In the genomic region with DNA sequence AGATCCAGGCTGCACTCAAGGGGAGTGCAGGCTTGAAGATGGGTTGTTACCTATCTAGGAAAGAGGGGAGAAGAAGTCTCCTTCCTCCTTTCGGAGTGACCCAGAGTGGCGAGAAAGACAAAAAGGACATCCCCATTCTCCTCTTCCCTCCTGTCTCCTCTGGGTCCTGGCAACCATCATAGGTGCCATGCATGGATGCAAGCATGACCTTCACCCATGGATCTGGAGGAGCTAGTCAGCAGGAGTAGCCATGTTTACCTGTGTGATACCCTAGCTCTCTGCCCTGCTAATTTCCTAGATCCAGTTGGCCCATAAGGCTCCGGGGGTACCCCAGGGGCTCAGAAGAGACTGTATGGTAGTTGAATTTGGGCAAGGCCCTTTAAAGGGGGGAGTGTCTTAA, we compare ENCODE assay signal across 13 cellular contexts. TPM values are rescaled to one million over a fixed set of nuclear protein-coding genes. Genes with fewer than 3 reads are reported as not detected.
DNase-seq lines count a peak whose midpoint lies in the region; ATAC-seq, FAIRE-seq and TF ChIP-seq lines count a peak whose summit lies in the region.
"Had no signal": no experiment of that assay in that cellular context is flagged by ENCODE, and none has a peak within 500 bp of the region (broad histone marks: within the 10 kb centered on the region; RNA-seq: fewer than 3 reads in every experiment).

No MANE protein-coding gene starts in this region.

- no peaks in the 10 kb centered on the region for H3K79me2 ChIP-seq in GM12878 (ENCODE audit: control insufficient read depth, insufficient read depth, low read length)

- TF ChIP-seq CTCF in GM12878 (IDR thresholded peaks at IDR 0.05 in 2 of 3, conservative IDR thresholded peaks at IDR 0.05 in 1 of 3; ENCODE audit: control insufficient read depth in 2 of 3, extremely low read depth in 1 of 3, insufficient read depth in 1 of 3, low read depth in 3 of 3, low read length in 3 of 3) (no peak), liver (IDR thresholded peaks at IDR 0.05; ENCODE audit: low read depth, low read length, missing input control) (no peak), upper lobe of right lung (IDR thresholded peaks at IDR 0.05) (no peak)
- TF ChIP-seq CTCF in CD4-positive, alpha-beta T cell (IDR thresholded peaks at IDR 0.05), result no peak

- no peaks in the 10 kb centered on the region for H3K4me1 Mint-ChIP-seq in CD4-positive, alpha-beta T cell (ENCODE audit: low read depth)

- no peak overlapping the region for H2AFZ ChIP-seq in GM12878 (ENCODE audit: control insufficient read depth, low read depth, low read length)

- ATAC-seq in GM12878, result no peak
- no peak for ATAC-seq in CD4-positive, alpha-beta T cell (ENCODE audit: poor library complexity)
- ATAC-seq in HG03108 (IDR thresholded peaks at IDR 0.05; ENCODE audit: unreplicated experiment), result no peak
- no peak for ATAC-seq in upper lobe of right lung
- ATAC-seq: psoas muscle had no signal

- H3K36me3 ChIP-seq in GM12878 (ENCODE audit: control insufficient read depth in 2 of 2, insufficient read depth in 2 of 2, low read length in 1 of 2) (no peaks in the 10 kb centered on the region; a peak in 1 of 4 replicates), liver (ENCODE audit: control insufficient read depth in 4 of 4, insufficient read depth in 3 of 4, low read depth in 1 of 4, low read length in 3 of 4) (peaks cover 0 to 23% (median 7%) of the 10 kb centered on the region in 4 donors), upper lobe of right lung (no peaks in the 10 kb centered on the region)

- TF ChIP-seq EP300 in GM12878 (IDR thresholded peaks at IDR 0.05; ENCODE audit: borderline replicate concordance in 1 of 2, control insufficient read depth in 1 of 2, low read depth in 2 of 2, low read length in 2 of 2), result no peak

- no peak overlapping the region for H3K4me2 ChIP-seq in GM12878 (ENCODE audit: control insufficient read depth, insufficient read depth)

- FAIRE-seq in GM12878 (lab: Jason Lieb, UNC), result no peak

- RAD21 ChIA-PET in GM12878 (lab: Charles Lee; ENCODE audit: unreplicated experiment), result no interaction called here

- BruUV-seq in GM12878 (replicated peaks; lab: Mats Ljungman, UMichigan), result no TSS peak

- H3K9me3 ChIP-seq in GM12878 (replicated peaks; ENCODE audit: control insufficient read depth, insufficient read depth, low read length) (peaks cover 30% of the 10 kb centered on the region), liver (ENCODE audit: control insufficient read depth in 4 of 4, low read length in 3 of 4) (peaks cover 16 to 33% (median 28%) of the 10 kb centered on the region in 4 donors), upper lobe of right lung (peaks cover 29% of the 10 kb centered on the region)
- peaks cover 26% of the 10 kb centered on the region for H3K9me3 ChIP-seq in CD4-positive, alpha-beta T cell (ENCODE audit: control insufficient read depth, low read length)

- no peaks in the 10 kb centered on the region for H3K27me3 ChIP-seq in GM12878 (replicated peaks in 1 of 2; ENCODE audit: control insufficient read depth in 2 of 2, insufficient read depth in 2 of 2, low read length in 1 of 2)
- H3K27me3 ChIP-seq in liver (ENCODE audit: control insufficient read depth in 4 of 4, insufficient read depth in 4 of 4, low read length in 3 of 4), result no peaks in the 10 kb centered on the region
- no peaks in the 10 kb centered on the region for H3K27me3 ChIP-seq in CD4-positive, alpha-beta T cell (ENCODE audit: control insufficient read depth, insufficient read depth, low read length)
- H3K27me3 ChIP-seq in upper lobe of right lung, result no peaks in the 10 kb centered on the region

- H3K9ac ChIP-seq in GM12878 (ENCODE audit: control insufficient read depth, insufficient read depth, low read length) (no peak overlapping the region), liver (ENCODE audit: low read depth in 1 of 2, low read length in 2 of 2) (no peak overlapping the region)

- H3K4me3 Mint-ChIP-seq in CD4-positive, alpha-beta T cell, result no peak overlapping the region
- H3K4me3 Mint-ChIP-seq: HFFc6 had no signal

- CTCF ChIA-PET in GM12878 (lab: Yijun Ruan, JAX), result interaction anchor here (0.7 to 1.6 kb wide), 4 partner anchors 13 to 88 kb away, joined by 3 to 6 read pairs (median 4); no protein-coding TSS in a partner anchor
- CTCF ChIA-PET in CD4-positive, alpha-beta T cell (lab: Charles Lee), result no interaction called here

- no peak for TF ChIP-seq POLR2A in GM12878 (IDR thresholded peaks at IDR 0.05; ENCODE audit: low read depth, low read length)

- H3K4me1 ChIP-seq in GM12878 (ENCODE audit: control insufficient read depth, insufficient read depth, low read length) (no peaks in the 10 kb centered on the region), liver (ENCODE audit: control insufficient read depth in 4 of 4, insufficient read depth in 4 of 4, low read length in 3 of 4) (peaks cover 0 to 13% (median 6%) of the 10 kb centered on the region in 4 donors), upper lobe of right lung (no peaks in the 10 kb centered on the region)
- H3K4me1 ChIP-seq: psoas muscle had no signal

- H3K4me3 ChIP-seq in Jurkat, Clone E6-1 (ENCODE audit: low read length), result no peak overlapping the region
- H3K4me3 ChIP-seq in GM12878 (no peak overlapping the region), liver (ENCODE audit: low read depth in 1 of 3, low read length in 3 of 3) (peak overlapping the region in 2 of 3 donors; percentile 16 to 31), upper lobe of right lung (no peak overlapping the region)
- H3K4me3 ChIP-seq: psoas muscle had no signal

- DNase-seq in NCI-H2171 (lab: John Stamatoyannopoulos, UW) (peak; percentile 18), NCI-H2171 treated with DMSO at 0.1 percent for 48 hours (lab: John Stamatoyannopoulos, UW) (no peak), GM12878 (ENCODE audit: low read depth, low spot score) (no peak), upper lobe of right lung (no peak)
- peak; percentile 48 for DNase-seq in Jurkat, Clone E6-1 (ENCODE audit: low read depth, low spot score)
- no peak for DNase-seq in CD4-positive, alpha-beta T cell
- DNase-seq: activated CD4-positive, alpha-beta T cell treated with anti-CD3 and anti-CD28 coated beads, Interleukin-2, amount 50 U/mL, for 4 hours; aorta; HFFc6; psoas muscle; T-helper 9 cell had no signal

- SMC1A ChIA-PET in GM12878 (lab: Charles Lee; ENCODE audit: uncharacterized antibody, unreplicated experiment), result interaction anchor here (0.6 to 1.9 kb wide), 2 partner anchors 16 to 303 kb away, joined by 3 to 6 read pairs; no protein-coding TSS in a partner anchor

- no peaks in the 10 kb centered on the region for H4K20me1 ChIP-seq in GM12878 (ENCODE audit: control insufficient read depth, insufficient read depth)

- in situ Hi-C loops in GM12878 (cut with MboI), result no loop called here

- intact Hi-C loops in GM12878 (cut with micrococcal nuclease; ENCODE audit: unreplicated experiment) (no loop called here), upper lobe of right lung (cut with DNase I) (no loop called here)
- intact Hi-C loops in CD4-positive, alpha-beta T cell (cut with DNase I, micrococcal nuclease), result no loop called here

- H3K27ac ChIP-seq in GM12878 (ENCODE audit: control insufficient read depth, insufficient read depth) (no peak overlapping the region), liver (ENCODE audit: low read depth in 1 of 2, low read length in 2 of 2) (no peak overlapping the region), upper lobe of right lung (no peak overlapping the region)
- no peak overlapping the region for H3K27ac ChIP-seq in CD4-positive, alpha-beta T cell (ENCODE audit: low read depth, low read length)
- H3K27ac ChIP-seq: psoas muscle had no signal

- H3K36me3 Mint-ChIP-seq in CD4-positive, alpha-beta T cell (ENCODE audit: low read depth), result peaks cover 90% of the 10 kb centered on the region

- 76% methylated on average over 3 of the region's 3 CpGs for WGBS in GM12878 (ENCODE audit: insufficient coverage, insufficient replicate concordance, low lambda C conversion rate, missing lambda C conversion rate)
- 94% methylated on average over 3 of the region's 3 CpGs for WGBS in liver

- POLR2A ChIA-PET in GM12878 (lab: Charles Lee), result interaction anchor here (0.6 kb wide), 1 partner anchor 195 kb away, joined by 3 read pairs; no protein-coding TSS in a partner anchor
- POLR2A ChIA-PET in CD4-positive, alpha-beta T cell (lab: Charles Lee), result interaction anchor here (1.2 to 2.4 kb wide), 2 partner anchors 9 to 17 kb away, joined by 4 to 12 read pairs; partner anchors contain the start of gene CROT

- TF ChIP-seq RAD21 in GM12878 (IDR thresholded peaks at IDR 0.05; ENCODE audit: insufficient read depth, low read depth, low read length) (no peak), liver (IDR thresholded peaks at IDR 0.05) (no peak)

- no peak overlapping the region for H3K27ac Mint-ChIP-seq in CD4-positive, alpha-beta T cell
- H3K27ac Mint-ChIP-seq: HFFc6 had no signal

- no peaks in the 10 kb centered on the region for H3K27me3 Mint-ChIP-seq in CD4-positive, alpha-beta T cell

- peaks cover 19% of the 10 kb centered on the region for H3K9me3 Mint-ChIP-seq in CD4-positive, alpha-beta T cell

TF ChIP-seq in GM12878, 131 proteins besides CTCF, POLR2A, EP300 and RAD21 (continues in another document):
- TF ChIP-seq YY1 (IDR thresholded peaks at IDR 0.05; ENCODE audit: low read depth, low read length), result peak; percentile 41; the same call in 1 of the 2 replicates

TF ChIP-seq in liver, 16 proteins besides CTCF, POLR2A, EP300 and RAD21 (continues in another document):
- TF ChIP-seq EGR1 (IDR thresholded peaks at IDR 0.05; ENCODE audit: low read depth in 2 of 2) (no peak), RXRA (IDR thresholded peaks at IDR 0.05) (no peak), JUND (IDR thresholded peaks at IDR 0.05) (no peak)

RNA-seq across cellular contexts. Expression of gene CROT, which starts 17.2 kb away (rescaled TPM):
- 8.6 TPM for polyA plus RNA-seq in Jurkat, Clone E6-1 (2012; ENCODE audit: insufficient read depth, insufficient read length)
- total RNA-seq in GM12878 (2013; cell fraction: nucleolus; rRNA removed), result 51.6 and 54.8 TPM in 2 replicates
- total RNA-seq in GM12878 (2014; rRNA removed) (9.0 and 9.8 TPM in 2 replicates), GM12878 (2014; rRNA removed; fragmentation: Illumina TruSeq; extraction: Trizol) (13.0 and 13.1 TPM in 2 replicates), GM12878 (2021) (8.4 and 9.4 TPM in 2 replicates), liver (10 to 100 TPM; 42.5 to 45.1 TPM), upper lobe of right lung (8.4 TPM)
- 3.1 TPM for polyA plus RNA-seq in GM12878 (2011; ENCODE audit: low read depth)
- polyA plus RNA-seq in GM12878 (2011; rRNA removed) (13.9 and 21.4 TPM in 2 replicates), GM12878 (2014; fragmentation: Illumina TruSeq; extraction: Trizol) (11.8 and 14.8 TPM in 2 replicates), GM12878 (2014; fragmentation: Nextera tagmentation; extraction: Ambion mirVana) (1 to 10 TPM; 5.5 to 6.0 TPM), GM12878 (2014; rRNA removed) (8.3 and 12.4 TPM in 2 replicates), GM12878 (2016; fragmentation: Nextera tagmentation; extraction: Ambion mirVana) (10 to 100 TPM; 14.6 to 15.9 TPM), liver (10 to 100 TPM; 10.6 to 23.4 TPM)
- 4.1 and 4.8 TPM in 2 replicates for polyA plus RNA-seq in GM12878 (2011; cell fraction: cytosol; rRNA removed)
- polyA plus RNA-seq in GM12878 (2011; cell fraction: nucleus; rRNA removed), result 14.8 and 22.2 TPM in 2 replicates
- polyA plus RNA-seq in GM12878 (2012), result 4.4 and 5.1 TPM in 2 replicates
- 7.1 and 8.9 TPM in 2 replicates for polyA minus RNA-seq in GM12878 (2011; rRNA and poly(A)+ RNA removed)
- polyA minus RNA-seq in GM12878 (2011; cell fraction: cytosol; rRNA and poly(A)+ RNA removed), result 3.0 and 5.7 TPM in 2 replicates
- 14.3 and 27.0 TPM in 2 replicates for polyA minus RNA-seq in GM12878 (2011; cell fraction: nucleus; rRNA and poly(A)+ RNA removed)
- total RNA-seq in CD4-positive, alpha-beta T cell, result 1 to 10 TPM; 8.5 to 8.6 TPM

Comparison
In these comparisons a context has a peak if more than half of its experiments do, and no peak if none do; other contexts are left out.
1. DNase-seq: peak in NCI-H2171 (single experiment) and Jurkat, Clone E6-1 (single experiment); none in NCI-H2171 treated with DMSO at 0.1 percent for 48 hours (single experiment), GM12878 (single experiment), CD4-positive, alpha-beta T cell (0 of 10) and upper lobe of right lung (single experiment).
2. H3K4me3 ChIP-seq: peak in liver (2 of 3); none in Jurkat, Clone E6-1 (single experiment), GM12878 (single experiment) and upper lobe of right lung (single experiment).